Comparison of ENCODE assay signal across 9 cellular contexts in the genomic region with DNA sequence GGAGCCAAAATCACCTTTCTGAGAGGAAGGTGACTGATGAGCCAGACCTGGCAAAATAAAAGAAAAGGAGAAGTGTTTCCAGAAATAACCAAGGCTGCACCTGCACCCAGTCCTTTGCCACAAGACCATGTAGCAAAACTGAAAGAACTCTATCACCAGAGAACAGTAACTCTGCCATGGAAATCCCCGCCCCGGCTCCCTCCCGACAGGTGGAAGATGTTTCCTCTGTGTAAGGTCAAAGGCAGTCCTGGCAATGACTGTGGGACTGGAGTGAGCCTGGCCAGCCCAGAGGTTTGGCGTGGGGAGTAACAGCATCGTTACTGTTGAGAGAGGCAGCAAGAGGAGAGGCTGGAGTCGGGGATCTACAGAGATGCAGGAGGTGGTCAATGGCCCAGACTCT. TPM values are rescaled to one million over a fixed set of nuclear protein-coding genes. Genes with fewer than 3 reads are reported as not detected.
DNase-seq lines count a peak whose midpoint lies in the region; ATAC-seq and TF ChIP-seq lines count a peak whose summit lies in the region.
"Had no signal": no experiment of that assay in that cellular context is flagged by ENCODE, and none has a peak within 500 bp of the region (broad histone marks: within the 10 kb centered on the region; RNA-seq: fewer than 3 reads in every experiment).

No MANE protein-coding gene starts in this region.

- no peak overlapping the region for H3K4me3 Mint-ChIP-seq in activated naive CD4-positive, alpha-beta T cell treated with anti-CD3 and anti-CD28 coated beads for 36 hours
- no peak overlapping the region for H3K4me3 Mint-ChIP-seq in stimulated activated naive CD8-positive, alpha-beta T cell treated with anti-CD3 and anti-CD28 coated beads, Interleukin-15, Interleukin-2, amounts not matched to agents 100 ng/mL and 50 ng/mL, for 24 hours

- CTCF ChIA-PET in activated naive CD4-positive, alpha-beta T cell treated with anti-CD3 and anti-CD28 coated beads for 36 hours (lab: Charles Lee), result no interaction called here

- TF ChIP-seq CTCF in SU-DHL-6 (IDR thresholded peaks at IDR 0.05; ENCODE audit: insufficient read depth, low read length, poor library complexity, severe bottlenecking), result no peak

- intact Hi-C loops in activated naive CD4-positive, alpha-beta T cell treated with anti-CD3 and anti-CD28 coated beads for 36 hours (cut with micrococcal nuclease), result no loop called here

- H3K4me2 ChIP-seq in SU-DHL-6 (ENCODE audit: low read depth, low read length, poor library complexity, severe bottlenecking), result peak overlapping the region; percentile 84

- DNase-seq in activated naive CD4-positive, alpha-beta T cell treated with anti-CD3 and anti-CD28 coated beads for 36 hours, result peak; percentile 73
- DNase-seq in activated naive CD4-positive, alpha-beta T cell treated with anti-CD3 and anti-CD28 coated beads, Interleukin-2, amount 50 U/mL, for 16 hours, result no peak
- DNase-seq in GDM1 (lab: John Stamatoyannopoulos, UW) (no peak), dedifferentiated amniotic fluid mesenchymal stem cell (ENCODE audit: extremely low spot score) (no peak), NCI-H2081 treated with DMSO at 0.1 percent for 48 hours (lab: John Stamatoyannopoulos, UW) (no peak)
- DNase-seq: NCI-H1436 treated with DMSO at 0.1 percent for 48 hours had no signal

- H3K4me1 Mint-ChIP-seq in activated naive CD4-positive, alpha-beta T cell treated with anti-CD3 and anti-CD28 coated beads for 36 hours (ENCODE audit: low read depth), result peaks cover 20% of the 10 kb centered on the region
- H3K4me1 Mint-ChIP-seq in stimulated activated naive CD8-positive, alpha-beta T cell treated with anti-CD3 and anti-CD28 coated beads, Interleukin-15, Interleukin-2, amounts not matched to agents 100 ng/mL and 50 ng/mL, for 24 hours (ENCODE audit: low read depth), result peaks cover 31% of the 10 kb centered on the region

- peaks cover 87% of the 10 kb centered on the region for H3F3A ChIP-seq in SU-DHL-6 (ENCODE audit: insufficient read depth)

- no peak overlapping the region for H2AFZ ChIP-seq in SU-DHL-6 (ENCODE audit: low read depth, low read length, severe bottlenecking)

- H3K9me3 ChIP-seq in SU-DHL-6 (ENCODE audit: insufficient read depth, low read length), result no peaks in the 10 kb centered on the region

- H3K9ac ChIP-seq in SU-DHL-6 (ENCODE audit: low read length), result peak overlapping the region; percentile 63

- no peaks in the 10 kb centered on the region for H4K20me1 ChIP-seq in SU-DHL-6 (ENCODE audit: low read depth, low read length)

- peak; percentile 73 for ATAC-seq in HG02852 (IDR thresholded peaks at IDR 0.05; ENCODE audit: unreplicated experiment)

- H3K27ac ChIP-seq in SU-DHL-6 (ENCODE audit: low read depth, low read length), result peak overlapping the region; percentile 95

- H3K27ac Mint-ChIP-seq in activated naive CD4-positive, alpha-beta T cell treated with anti-CD3 and anti-CD28 coated beads for 36 hours, result peak overlapping the region; percentile 63
- H3K27ac Mint-ChIP-seq in stimulated activated naive CD8-positive, alpha-beta T cell treated with anti-CD3 and anti-CD28 coated beads, Interleukin-15, Interleukin-2, amounts not matched to agents 100 ng/mL and 50 ng/mL, for 24 hours, result peak overlapping the region; percentile 34

- H3K36me3 ChIP-seq in SU-DHL-6 (ENCODE audit: low read length), result no peaks in the 10 kb centered on the region

- no peaks in the 10 kb centered on the region for H3K9me3 Mint-ChIP-seq in activated naive CD4-positive, alpha-beta T cell treated with anti-CD3 and anti-CD28 coated beads for 36 hours
- no peaks in the 10 kb centered on the region for H3K9me3 Mint-ChIP-seq in stimulated activated naive CD8-positive, alpha-beta T cell treated with anti-CD3 and anti-CD28 coated beads, Interleukin-15, Interleukin-2, amounts not matched to agents 100 ng/mL and 50 ng/mL, for 24 hours

- peaks cover 89% of the 10 kb centered on the region for H3K79me2 ChIP-seq in SU-DHL-6 (ENCODE audit: insufficient read depth, low read length)

- H3K36me3 Mint-ChIP-seq in activated naive CD4-positive, alpha-beta T cell treated with anti-CD3 and anti-CD28 coated beads for 36 hours (ENCODE audit: low read depth), result no peaks in the 10 kb centered on the region
- H3K36me3 Mint-ChIP-seq in stimulated activated naive CD8-positive, alpha-beta T cell treated with anti-CD3 and anti-CD28 coated beads, Interleukin-15, Interleukin-2, amounts not matched to agents 100 ng/mL and 50 ng/mL, for 24 hours (ENCODE audit: low read depth), result no peaks in the 10 kb centered on the region

- no peaks in the 10 kb centered on the region for H3K9me2 ChIP-seq in SU-DHL-6 (replicated peaks; ENCODE audit: insufficient read depth, low read length)

- peak overlapping the region; percentile 32 for H3K4me3 ChIP-seq in SU-DHL-6 (ENCODE audit: insufficient read depth, low read length, poor library complexity, severe bottlenecking)

- peaks cover 3% of the 10 kb centered on the region for H3K27me3 Mint-ChIP-seq in activated naive CD4-positive, alpha-beta T cell treated with anti-CD3 and anti-CD28 coated beads for 36 hours (ENCODE audit: low read depth)
- H3K27me3 Mint-ChIP-seq in stimulated activated naive CD8-positive, alpha-beta T cell treated with anti-CD3 and anti-CD28 coated beads, Interleukin-15, Interleukin-2, amounts not matched to agents 100 ng/mL and 50 ng/mL, for 24 hours, result peaks cover 21% of the 10 kb centered on the region

- no peaks in the 10 kb centered on the region for H3K27me3 ChIP-seq in SU-DHL-6 (ENCODE audit: low read length)

RNA-seq across cellular contexts. Expression of a gene that starts 42.3 kb away (rescaled TPM):
- 10 to 100 TPM in 1 of 2 experiments, 1 to 10 TPM in 1; 8.0 to 11.4 TPM for total RNA-seq in activated naive CD4-positive, alpha-beta T cell treated with anti-CD3 and anti-CD28 coated beads for 36 hours
